Comparison of ENCODE assay signal across 9 cellular contexts in genomic region chr15:64044315-64045105, GRCh38. TPM values are rescaled to one million over a fixed set of nuclear protein-coding genes. Genes with fewer than 3 reads are reported as not detected.
A peak's percentile ranks its signal among the peaks of the same experiment; 100 is the strongest.
DNase-seq lines count a peak whose midpoint lies in the region; FAIRE-seq and TF ChIP-seq lines count a peak whose summit lies in the region.
"Had no signal": no experiment of that assay in that cellular context is flagged by ENCODE, and none has a peak within 500 bp of the region (broad histone marks: within the 10 kb centered on the region; RNA-seq: fewer than 3 reads in every experiment).

No MANE protein-coding gene starts in this region.

- no peak for TF ChIP-seq CTCF in nephron progenitor cell (IDR thresholded peaks at IDR 0.05)

- no peak overlapping the region; the same call in 1 of the 2 replicates for H3K4me3 ChIP-seq in GM23248

- in situ Hi-C loops in GM23248 (cut with MboI) = no loop called here

- no peaks in the 10 kb centered on the region for H3F3A ChIP-seq in GM23248 (ENCODE audit: insufficient read depth)

- no peak for DNase-seq in GM12892 (ENCODE audit: insufficient read length)
- peak; percentile 12 for DNase-seq in GM23248
- DNase-seq in SKM-1 (lab: John Stamatoyannopoulos, UW; ENCODE audit: unreplicated experiment) = peak; percentile 67
- no peak for DNase-seq in nephron progenitor cell
- no peak for DNase-seq in NCI-H2227 treated with DMSO at 0.1 percent for 48 hours (lab: John Stamatoyannopoulos, UW)
- DNase-seq in NCI-H1436 (lab: John Stamatoyannopoulos, UW) = no peak
- no peak for DNase-seq in iPS-NIHi11 (ENCODE audit: low spot score)
- no peak for DNase-seq in urothelium cell line (ENCODE audit: low spot score)

- 90 to 93% methylated on average over 7 of the region's 7 CpGs for WGBS in GM23248 (ENCODE audit: low coverage in 1 of 2, low lambda C conversion rate in 2 of 2, missing lambda C conversion rate in 2 of 2), 2 experiments

- peaks cover 7% of the 10 kb centered on the region; the same call in 1 of the 2 replicates for H3K79me2 ChIP-seq in GM23248 (ENCODE audit: insufficient read depth)

- FAIRE-seq in GM12892 (lab: Jason Lieb, UNC) (peak; percentile 95), urothelium cell line (lab: Jason Lieb, UNC) (no peak)

- H3K36me3 ChIP-seq in GM23248 (ENCODE audit: low read depth) = no peaks in the 10 kb centered on the region

- peaks cover 12% of the 10 kb centered on the region for H3K4me1 Mint-ChIP-seq in nephron progenitor cell

- H3K4me1 ChIP-seq in GM23248 (ENCODE audit: insufficient read depth) = peaks cover 5% of the 10 kb centered on the region; the same call in 1 of the 2 replicates

- no peaks in the 10 kb centered on the region for H3K36me3 Mint-ChIP-seq in nephron progenitor cell (ENCODE audit: low read depth)

- H3K4me2 ChIP-seq in GM23248 (ENCODE audit: unreplicated experiment) = no peak overlapping the region

- no peak overlapping the region for H3K9ac ChIP-seq in GM23248

- H3K27ac ChIP-seq in GM23248 = no peak overlapping the region
- H3K27ac ChIP-seq: epithelial cell of prostate had no signal

- no peaks in the 10 kb centered on the region for H3K9me2 ChIP-seq in GM23248 (ENCODE audit: insufficient read depth)

- H3K9me3 Mint-ChIP-seq in nephron progenitor cell = no peaks in the 10 kb centered on the region

- H3K27ac Mint-ChIP-seq in nephron progenitor cell = no peak overlapping the region

- H3K27me3 Mint-ChIP-seq in nephron progenitor cell (ENCODE audit: low read depth, poor library complexity) = peaks cover 60% of the 10 kb centered on the region

- H3K27me3 ChIP-seq in GM23248 (replicated peaks; ENCODE audit: insufficient read depth) = no peaks in the 10 kb centered on the region

- peak overlapping the region; percentile 72 for H3K4me3 Mint-ChIP-seq in nephron progenitor cell

- H3K9me3 ChIP-seq in GM23248 (ENCODE audit: low read depth) = no peaks in the 10 kb centered on the region

- H2AFZ ChIP-seq in GM23248 = no peak overlapping the region

- TF ChIP-seq POLR2A in GM12892 (IDR thresholded peaks at IDR 0.05; ENCODE audit: low read depth, low read length) = no peak

- H4K20me1 ChIP-seq in GM23248 (ENCODE audit: insufficient read depth) = no peaks in the 10 kb centered on the region

RNA-seq across cellular contexts. Expression of gene DAPK2, which starts 1.8 kb away (rescaled TPM):
- polyA plus RNA-seq in GM12892 (2012; ENCODE audit: missing spikeins) = 8.3 TPM
- total RNA-seq in GM23248 (2014; rRNA removed; shearing (Covaris generic)) = 2.1 and 7.5 TPM in 2 replicates
- polyA plus RNA-seq in GM23248 (2016; fragmentation: Nextera tagmentation; extraction: Ambion mirVana) = 5.2 and 5.8 TPM in 2 replicates

RNA-seq across cellular contexts. Expression of gene CIAO2A, which starts 49.1 kb away (rescaled TPM):
- polyA plus RNA-seq in GM12892 (2012; ENCODE audit: missing spikeins) = 151 TPM
- 40.5 and 53.9 TPM in 2 replicates for total RNA-seq in GM23248 (2014; rRNA removed; shearing (Covaris generic))
- polyA plus RNA-seq in GM23248 (2016; fragmentation: Nextera tagmentation; extraction: Ambion mirVana) = 93.2 and 93.8 TPM in 2 replicates

RNA-seq across cellular contexts. Expression of gene SNX1, which starts 51.3 kb away (rescaled TPM):
- polyA plus RNA-seq in GM12892 (2012; ENCODE audit: missing spikeins) = 70.6 TPM
- 34.9 and 40.5 TPM in 2 replicates for total RNA-seq in GM23248 (2014; rRNA removed; shearing (Covaris generic))
- 102 and 103 TPM in 2 replicates for polyA plus RNA-seq in GM23248 (2016; fragmentation: Nextera tagmentation; extraction: Ambion mirVana)

Comparison
In these comparisons a context has a peak if more than half of its experiments do, and no peak if none do; other contexts are left out.
1. DNase-seq: peak in GM23248 (single experiment) and SKM-1 (single experiment); none in GM12892 (single experiment), nephron progenitor cell (single experiment), NCI-H2227 treated with DMSO at 0.1 percent for 48 hours (single experiment), NCI-H1436 (single experiment), iPS-NIHi11 (single experiment) and urothelium cell line (single experiment).